Comparison of ENCODE assay signal across 2 cellular contexts in the genomic region with DNA sequence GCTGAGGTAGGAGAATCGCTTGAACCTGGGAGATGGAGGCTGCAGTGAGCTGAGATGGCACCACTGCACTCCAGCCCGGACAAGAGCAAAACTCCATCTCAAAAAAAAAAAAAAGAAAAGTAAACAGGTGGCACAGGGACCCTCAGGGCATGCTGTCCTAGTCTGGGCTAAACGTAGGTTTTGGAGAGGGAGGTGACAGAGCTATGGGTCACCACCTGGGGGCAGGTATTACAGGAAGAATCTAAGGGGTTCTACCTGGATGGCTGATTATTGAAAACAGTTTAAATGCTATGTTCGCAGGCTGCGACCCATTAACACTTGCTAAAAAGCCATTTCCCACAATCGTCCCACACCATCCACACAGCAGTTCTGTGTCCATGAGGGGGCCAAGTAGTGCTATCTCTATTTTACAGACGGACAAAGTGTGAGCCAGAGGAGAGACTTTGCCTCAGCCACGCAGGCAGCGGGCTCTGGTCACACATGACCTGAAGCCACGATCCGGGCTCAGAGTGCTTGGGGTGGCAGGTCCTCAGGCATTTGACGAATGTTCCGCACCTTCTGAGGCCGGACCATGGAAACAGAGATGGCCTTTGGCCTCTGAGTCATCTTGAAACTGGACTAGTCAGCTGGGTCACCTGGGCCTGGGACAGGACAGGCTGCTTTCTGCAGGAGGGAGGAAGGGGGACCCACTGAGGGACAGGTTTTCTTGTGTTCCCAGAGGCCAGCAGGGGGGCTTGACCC.
TF ChIP-seq lines count a peak whose summit lies in the region.
"Not testable (repeated sequence)": the region's sequence is repeated elsewhere in the genome, so short reads cannot be mapped to it uniquely, and the experiment has no call there.

No MANE protein-coding gene starts in this region.

TF ChIP-seq in A549, 52 proteins besides CTCF, POLR2A, EP300 and RAD21:
- not testable (repeated sequence) for TF ChIP-seq FOSL2 (IDR thresholded peaks at IDR 0.05)
- peak; percentile 64 for TF ChIP-seq FOSL2 (CRISPR knock-in tag; IDR thresholded peaks at IDR 0.05)
- TF ChIP-seq, protein P1, sequence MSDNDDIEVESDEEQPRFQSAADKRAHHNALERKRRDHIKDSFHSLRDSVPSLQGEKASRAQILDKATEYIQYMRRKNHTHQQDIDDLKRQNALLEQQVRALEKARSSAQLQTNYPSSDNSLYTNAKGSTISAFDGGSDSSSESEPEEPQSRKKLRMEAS (IDR thresholded peaks at IDR 0.05) = 0 out of 2 replicates have a peak, but pooled peaks have one; percentile 33

TF ChIP-seq in HepG2, 621 proteins besides CTCF, POLR2A, EP300 and RAD21 (continues in another document):
- TF ChIP-seq SAP130 (CRISPR knock-in tag; IDR thresholded peaks at IDR 0.05; ENCODE audit: low read depth) (peak; percentile 71), ZFY (CRISPR knock-in tag; IDR thresholded peaks at IDR 0.05) (peak; percentile 32; the same call in 1 of the 2 replicates), GATAD2A (CRISPR knock-in tag; IDR thresholded peaks at IDR 0.05) (peak; percentile 38; the same call in 1 of the 2 replicates), ZNF292 (CRISPR knock-in tag; IDR thresholded peaks at IDR 0.05; ENCODE audit: borderline replicate concordance, low read depth) (0 out of 2 replicates have a peak, but pooled peaks have one; percentile 17), MEIS2 (CRISPR knock-in tag; IDR thresholded peaks at IDR 0.05) (peak; percentile 37; the same call in 1 of the 2 replicates), NR2F6 (IDR thresholded peaks at IDR 0.05) (peak; percentile 59), NR2F6 (CRISPR knock-in tag; IDR thresholded peaks at IDR 0.05) (peak; percentile 84), THAP11 (CRISPR knock-in tag; IDR thresholded peaks at IDR 0.05) (peak; percentile 35; the same call in 1 of the 2 replicates), SOX13 (CRISPR knock-in tag; conservative IDR thresholded peaks at IDR 0.05 in 1 of 2, IDR thresholded peaks at IDR 0.05 in 1 of 2) (peak in 1 of 2 experiments; percentile 51; a peak in 2 of 4 replicates), FOSL2 (CRISPR knock-in tag; IDR thresholded peaks at IDR 0.05) (peak; percentile 95), ZNF121 (CRISPR knock-in tag; IDR thresholded peaks at IDR 0.05) (peak; percentile 83), ZNF605 (CRISPR knock-in tag; IDR thresholded peaks at IDR 0.05) (peak; percentile 82), SPEN (CRISPR knock-in tag; IDR thresholded peaks at IDR 0.05; ENCODE audit: low read depth) (0 out of 2 replicates have a peak, but pooled peaks have one; percentile 29), ZFX (CRISPR knock-in tag; IDR thresholded peaks at IDR 0.05; ENCODE audit: low read depth) (0 out of 2 replicates have a peak, but pooled peaks have one; percentile 6), ZSCAN21 (CRISPR knock-in tag; IDR thresholded peaks at IDR 0.05; ENCODE audit: borderline replicate concordance) (0 out of 2 replicates have a peak, but pooled peaks have one; percentile 22), HNF4G (IDR thresholded peaks at IDR 0.05; ENCODE audit: borderline replicate concordance, low read depth, low read length) (peak; percentile 41; the same call in 1 of the 2 replicates), YEATS2 (CRISPR knock-in tag; IDR thresholded peaks at IDR 0.05; ENCODE audit: borderline replicate concordance) (0 out of 2 replicates have a peak, but pooled peaks have one; percentile 11), FOSL1 (CRISPR knock-in tag; IDR thresholded peaks at IDR 0.05; ENCODE audit: borderline replicate concordance) (peak; percentile 87), NR2F1 (CRISPR knock-in tag; IDR thresholded peaks at IDR 0.05) (peak; percentile 62 to 69)
- TF ChIP-seq, protein P2, sequence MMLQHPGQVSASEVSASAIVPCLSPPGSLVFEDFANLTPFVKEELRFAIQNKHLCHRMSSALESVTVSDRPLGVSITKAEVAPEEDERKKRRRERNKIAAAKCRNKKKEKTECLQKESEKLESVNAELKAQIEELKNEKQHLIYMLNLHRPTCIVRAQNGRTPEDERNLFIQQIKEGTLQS (CRISPR knock-in tag; IDR thresholded peaks at IDR 0.05) = peak; percentile 89
- TF ChIP-seq, protein P3, sequence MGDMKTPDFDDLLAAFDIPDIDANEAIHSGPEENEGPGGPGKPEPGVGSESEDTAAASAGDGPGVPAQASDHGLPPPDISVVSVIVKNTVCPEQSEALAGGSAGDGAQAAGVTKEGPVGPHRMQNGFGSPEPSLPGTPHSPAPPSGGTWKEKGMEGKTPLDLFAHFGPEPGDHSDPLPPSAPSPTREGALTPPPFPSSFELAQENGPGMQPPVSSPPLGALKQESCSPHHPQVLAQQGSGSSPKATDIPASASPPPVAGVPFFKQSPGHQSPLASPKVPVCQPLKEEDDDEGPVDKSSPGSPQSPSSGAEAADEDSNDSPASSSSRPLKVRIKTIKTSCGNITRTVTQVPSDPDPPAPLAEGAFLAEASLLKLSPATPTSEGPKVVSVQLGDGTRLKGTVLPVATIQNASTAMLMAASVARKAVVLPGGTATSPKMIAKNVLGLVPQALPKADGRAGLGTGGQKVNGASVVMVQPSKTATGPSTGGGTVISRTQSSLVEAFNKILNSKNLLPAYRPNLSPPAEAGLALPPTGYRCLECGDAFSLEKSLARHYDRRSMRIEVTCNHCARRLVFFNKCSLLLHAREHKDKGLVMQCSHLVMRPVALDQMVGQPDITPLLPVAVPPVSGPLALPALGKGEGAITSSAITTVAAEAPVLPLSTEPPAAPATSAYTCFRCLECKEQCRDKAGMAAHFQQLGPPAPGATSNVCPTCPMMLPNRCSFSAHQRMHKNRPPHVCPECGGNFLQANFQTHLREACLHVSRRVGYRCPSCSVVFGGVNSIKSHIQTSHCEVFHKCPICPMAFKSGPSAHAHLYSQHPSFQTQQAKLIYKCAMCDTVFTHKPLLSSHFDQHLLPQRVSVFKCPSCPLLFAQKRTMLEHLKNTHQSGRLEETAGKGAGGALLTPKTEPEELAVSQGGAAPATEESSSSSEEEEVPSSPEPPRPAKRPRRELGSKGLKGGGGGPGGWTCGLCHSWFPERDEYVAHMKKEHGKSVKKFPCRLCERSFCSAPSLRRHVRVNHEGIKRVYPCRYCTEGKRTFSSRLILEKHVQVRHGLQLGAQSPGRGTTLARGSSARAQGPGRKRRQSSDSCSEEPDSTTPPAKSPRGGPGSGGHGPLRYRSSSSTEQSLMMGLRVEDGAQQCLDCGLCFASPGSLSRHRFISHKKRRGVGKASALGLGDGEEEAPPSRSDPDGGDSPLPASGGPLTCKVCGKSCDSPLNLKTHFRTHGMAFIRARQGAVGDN (CRISPR knock-in tag; IDR thresholded peaks at IDR 0.05) = peak; percentile 59
- TF ChIP-seq, protein P1 (IDR thresholded peaks at IDR 0.05) = 0 out of 2 replicates have a peak, but pooled peaks have one; percentile 33
- not testable (repeated sequence) for TF ChIP-seq SOX13 (IDR thresholded peaks at IDR 0.05); HNF4G (CRISPR knock-in tag; IDR thresholded peaks at IDR 0.05; ENCODE audit: borderline replicate concordance, low read depth)
- TF ChIP-seq, protein P4, sequence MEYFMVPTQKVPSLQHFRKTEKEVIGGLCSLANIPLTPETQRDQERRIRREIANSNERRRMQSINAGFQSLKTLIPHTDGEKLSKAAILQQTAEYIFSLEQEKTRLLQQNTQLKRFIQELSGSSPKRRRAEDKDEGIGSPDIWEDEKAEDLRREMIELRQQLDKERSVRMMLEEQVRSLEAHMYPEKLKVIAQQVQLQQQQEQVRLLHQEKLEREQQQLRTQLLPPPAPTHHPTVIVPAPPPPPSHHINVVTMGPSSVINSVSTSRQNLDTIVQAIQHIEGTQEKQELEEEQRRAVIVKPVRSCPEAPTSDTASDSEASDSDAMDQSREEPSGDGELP (IDR thresholded peaks at IDR 0.05; ENCODE audit: borderline replicate concordance, low read depth) = peak; percentile 78; the same call in 1 of the 2 replicates
- TF ChIP-seq, protein P5, sequence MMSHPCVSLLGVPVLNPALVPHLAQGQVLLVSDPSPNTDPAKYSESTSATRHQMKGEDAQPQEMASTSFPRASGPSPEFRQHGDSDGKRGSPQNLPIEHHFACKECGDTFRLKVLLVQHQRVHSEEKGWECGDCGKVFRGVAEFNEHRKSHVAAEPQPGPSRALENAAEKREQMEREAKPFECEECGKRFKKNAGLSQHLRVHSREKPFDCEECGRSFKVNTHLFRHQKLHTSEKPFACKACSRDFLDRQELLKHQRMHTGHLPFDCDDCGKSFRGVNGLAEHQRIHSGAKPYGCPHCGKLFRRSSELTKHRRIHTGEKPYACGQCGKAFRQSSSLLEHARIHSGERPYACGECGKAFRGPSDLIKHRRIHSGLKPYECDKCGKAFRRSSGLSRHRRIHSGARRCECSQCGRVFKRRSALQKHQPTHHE (CRISPR knock-in tag; IDR thresholded peaks at IDR 0.05; ENCODE audit: borderline replicate concordance) = 0 out of 2 replicates have a peak, but pooled peaks have one; percentile 18
- TF ChIP-seq, protein P6, sequence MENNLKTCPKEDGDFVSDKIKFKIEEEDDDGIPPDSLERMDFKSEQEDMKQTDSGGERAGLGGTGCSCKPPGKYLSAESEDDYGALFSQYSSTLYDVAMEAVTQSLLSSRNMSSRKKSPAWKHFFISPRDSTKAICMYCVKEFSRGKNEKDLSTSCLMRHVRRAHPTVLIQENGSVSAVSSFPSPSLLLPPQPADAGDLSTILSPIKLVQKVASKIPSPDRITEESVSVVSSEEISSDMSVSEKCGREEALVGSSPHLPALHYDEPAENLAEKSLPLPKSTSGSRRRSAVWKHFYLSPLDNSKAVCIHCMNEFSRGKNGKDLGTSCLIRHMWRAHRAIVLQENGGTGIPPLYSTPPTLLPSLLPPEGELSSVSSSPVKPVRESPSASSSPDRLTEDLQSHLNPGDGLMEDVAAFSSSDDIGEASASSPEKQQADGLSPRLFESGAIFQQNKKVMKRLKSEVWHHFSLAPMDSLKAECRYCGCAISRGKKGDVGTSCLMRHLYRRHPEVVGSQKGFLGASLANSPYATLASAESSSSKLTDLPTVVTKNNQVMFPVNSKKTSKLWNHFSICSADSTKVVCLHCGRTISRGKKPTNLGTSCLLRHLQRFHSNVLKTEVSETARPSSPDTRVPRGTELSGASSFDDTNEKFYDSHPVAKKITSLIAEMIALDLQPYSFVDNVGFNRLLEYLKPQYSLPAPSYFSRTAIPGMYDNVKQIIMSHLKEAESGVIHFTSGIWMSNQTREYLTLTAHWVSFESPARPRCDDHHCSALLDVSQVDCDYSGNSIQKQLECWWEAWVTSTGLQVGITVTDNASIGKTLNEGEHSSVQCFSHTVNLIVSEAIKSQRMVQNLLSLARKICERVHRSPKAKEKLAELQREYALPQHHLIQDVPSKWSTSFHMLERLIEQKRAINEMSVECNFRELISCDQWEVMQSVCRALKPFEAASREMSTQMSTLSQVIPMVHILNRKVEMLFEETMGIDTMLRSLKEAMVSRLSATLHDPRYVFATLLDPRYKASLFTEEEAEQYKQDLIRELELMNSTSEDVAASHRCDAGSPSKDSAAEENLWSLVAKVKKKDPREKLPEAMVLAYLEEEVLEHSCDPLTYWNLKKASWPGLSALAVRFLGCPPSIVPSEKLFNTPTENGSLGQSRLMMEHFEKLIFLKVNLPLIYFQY (CRISPR knock-in tag; IDR thresholded peaks at IDR 0.05; ENCODE audit: borderline replicate concordance) = peak; percentile 40; the same call in 1 of the 2 replicates
- TF ChIP-seq, protein P7, sequence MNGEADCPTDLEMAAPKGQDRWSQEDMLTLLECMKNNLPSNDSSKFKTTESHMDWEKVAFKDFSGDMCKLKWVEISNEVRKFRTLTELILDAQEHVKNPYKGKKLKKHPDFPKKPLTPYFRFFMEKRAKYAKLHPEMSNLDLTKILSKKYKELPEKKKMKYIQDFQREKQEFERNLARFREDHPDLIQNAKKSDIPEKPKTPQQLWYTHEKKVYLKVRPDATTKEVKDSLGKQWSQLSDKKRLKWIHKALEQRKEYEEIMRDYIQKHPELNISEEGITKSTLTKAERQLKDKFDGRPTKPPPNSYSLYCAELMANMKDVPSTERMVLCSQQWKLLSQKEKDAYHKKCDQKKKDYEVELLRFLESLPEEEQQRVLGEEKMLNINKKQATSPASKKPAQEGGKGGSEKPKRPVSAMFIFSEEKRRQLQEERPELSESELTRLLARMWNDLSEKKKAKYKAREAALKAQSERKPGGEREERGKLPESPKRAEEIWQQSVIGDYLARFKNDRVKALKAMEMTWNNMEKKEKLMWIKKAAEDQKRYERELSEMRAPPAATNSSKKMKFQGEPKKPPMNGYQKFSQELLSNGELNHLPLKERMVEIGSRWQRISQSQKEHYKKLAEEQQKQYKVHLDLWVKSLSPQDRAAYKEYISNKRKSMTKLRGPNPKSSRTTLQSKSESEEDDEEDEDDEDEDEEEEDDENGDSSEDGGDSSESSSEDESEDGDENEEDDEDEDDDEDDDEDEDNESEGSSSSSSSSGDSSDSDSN (CRISPR knock-in tag; IDR thresholded peaks at IDR 0.05) = peak; percentile 2; the same call in 1 of the 2 replicates
- TF ChIP-seq, protein P8, sequence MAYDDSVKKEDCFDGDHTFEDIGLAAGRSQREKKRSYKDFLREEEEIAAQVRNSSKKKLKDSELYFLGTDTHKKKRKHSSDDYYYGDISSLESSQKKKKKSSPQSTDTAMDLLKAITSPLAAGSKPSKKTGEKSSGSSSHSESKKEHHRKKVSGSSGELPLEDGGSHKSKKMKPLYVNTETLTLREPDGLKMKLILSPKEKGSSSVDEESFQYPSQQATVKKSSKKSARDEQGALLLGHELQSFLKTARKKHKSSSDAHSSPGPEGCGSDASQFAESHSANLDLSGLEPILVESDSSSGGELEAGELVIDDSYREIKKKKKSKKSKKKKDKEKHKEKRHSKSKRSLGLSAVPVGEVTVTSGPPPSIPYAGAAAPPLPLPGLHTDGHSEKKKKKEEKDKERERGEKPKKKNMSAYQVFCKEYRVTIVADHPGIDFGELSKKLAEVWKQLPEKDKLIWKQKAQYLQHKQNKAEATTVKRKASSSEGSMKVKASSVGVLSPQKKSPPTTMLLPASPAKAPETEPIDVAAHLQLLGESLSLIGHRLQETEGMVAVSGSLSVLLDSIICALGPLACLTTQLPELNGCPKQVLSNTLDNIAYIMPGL (CRISPR knock-in tag; IDR thresholded peaks at IDR 0.05; ENCODE audit: borderline replicate concordance in 1 of 2, low read depth in 1 of 2) = 0 out of 4 replicates have a peak, but pooled peaks of 1 of the 2 experiments have one; percentile 13
- TF ChIP-seq, protein P9, sequence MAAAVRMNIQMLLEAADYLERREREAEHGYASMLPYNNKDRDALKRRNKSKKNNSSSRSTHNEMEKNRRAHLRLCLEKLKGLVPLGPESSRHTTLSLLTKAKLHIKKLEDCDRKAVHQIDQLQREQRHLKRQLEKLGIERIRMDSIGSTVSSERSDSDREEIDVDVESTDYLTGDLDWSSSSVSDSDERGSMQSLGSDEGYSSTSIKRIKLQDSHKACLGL (CRISPR knock-in tag; IDR thresholded peaks at IDR 0.05) = 0 out of 2 replicates have a peak, but pooled peaks have one; percentile 26
